In genomic region chr1:210143465-210144062, GRCh38 we compare ENCODE assay signal across 8 cellular contexts.
DNase-seq lines count a peak whose midpoint lies in the region; ATAC-seq and TF ChIP-seq lines count a peak whose summit lies in the region.

No MANE protein-coding gene starts in this region.

- H2BK5ac ChIP-seq in neuronal stem cell (ENCODE audit: low read length) = no peak overlapping the region

- DNase-seq in AG10803 (ENCODE audit: low read depth) = peak; percentile 73
- peak; percentile 14 for DNase-seq in NCI-H345 treated with DMSO at 0.1 percent for 48 hours (lab: John Stamatoyannopoulos, UW; ENCODE audit: unreplicated experiment)
- DNase-seq in activated CD8-positive, alpha-beta memory T cell treated with anti-CD3 and anti-CD28 coated beads for 24 hours = peak; percentile 68
- DNase-seq in fibroblast of mammary gland (ENCODE audit: low read depth) = peak; percentile 73
- peak; percentile 54 for DNase-seq in neuronal stem cell (ENCODE audit: low spot score)
- peak in 1 of 2 donors; percentile 56 for DNase-seq in upper lobe of left lung

- ATAC-seq in GM19395 (IDR thresholded peaks at IDR 0.05; ENCODE audit: unreplicated experiment) (peak; percentile 67), upper lobe of left lung (ENCODE audit: low FRiP score in 2 of 2) (peak in 1 of 2 donors; percentile 70), GM19467 (IDR thresholded peaks at IDR 0.05; ENCODE audit: unreplicated experiment) (no peak)

- H3K4me2 ChIP-seq in neuronal stem cell (ENCODE audit: insufficient read depth, low read length, poor library complexity, severe bottlenecking) = no peak overlapping the region

- no peaks in the 10 kb centered on the region for H3K27me3 ChIP-seq in neuronal stem cell (ENCODE audit: control insufficient read depth in 3 of 3, insufficient read depth in 3 of 3, low read depth in 1 of 3, low read length in 3 of 3)
- H3K27me3 ChIP-seq in upper lobe of left lung = no peaks in the 10 kb centered on the region

- TF ChIP-seq CTCF in AG10803 (conservative IDR thresholded peaks at IDR 0.05; ENCODE audit: low read length) (peak; percentile 71), fibroblast of mammary gland (conservative IDR thresholded peaks at IDR 0.05; ENCODE audit: control insufficient read depth, insufficient read depth, low read depth, low read length) (peak; percentile 60), upper lobe of left lung (IDR thresholded peaks at IDR 0.05) (peak; percentile 28 to 65 (median 48))

- no peak overlapping the region for H4K91ac ChIP-seq in neuronal stem cell (ENCODE audit: low read depth, low read length, poor library complexity)

- H3K4me1 ChIP-seq in neuronal stem cell (ENCODE audit: control insufficient read depth in 2 of 2, insufficient read depth in 1 of 2, low read depth in 1 of 2, low read length in 2 of 2) (no peaks in the 10 kb centered on the region), upper lobe of left lung (no peaks in the 10 kb centered on the region)

- H3K79me1 ChIP-seq in neuronal stem cell (ENCODE audit: low read depth, low read length) = no peaks in the 10 kb centered on the region

- no peak overlapping the region for H2AFZ ChIP-seq in neuronal stem cell (ENCODE audit: low read length)

- no peak for TF ChIP-seq POLR2A in upper lobe of left lung (IDR thresholded peaks at IDR 0.05)

- no peaks in the 10 kb centered on the region for H3K36me3 ChIP-seq in neuronal stem cell (replicated peaks in 1 of 2; ENCODE audit: control insufficient read depth in 2 of 2, insufficient read depth in 2 of 2, low read length in 2 of 2)
- H3K36me3 ChIP-seq in upper lobe of left lung = no peaks in the 10 kb centered on the region

- H2BK12ac ChIP-seq in neuronal stem cell (ENCODE audit: low read length) = no peak overlapping the region

- H3K4ac ChIP-seq in neuronal stem cell (ENCODE audit: low read length) = no peak overlapping the region

- no peak overlapping the region for H3K18ac ChIP-seq in neuronal stem cell (ENCODE audit: low read length)

- H3K14ac ChIP-seq in neuronal stem cell (ENCODE audit: low read length) = no peak overlapping the region

- H3K23ac ChIP-seq in neuronal stem cell (ENCODE audit: low read depth, low read length, poor library complexity) = no peak overlapping the region

- H3K9me3 ChIP-seq in neuronal stem cell (replicated peaks in 1 of 2; ENCODE audit: control insufficient read depth in 2 of 2, insufficient read depth in 1 of 2, low read depth in 1 of 2, low read length in 2 of 2) = no peaks in the 10 kb centered on the region
- H3K9me3 ChIP-seq in upper lobe of left lung = no peaks in the 10 kb centered on the region

- no peak for TF ChIP-seq EP300 in upper lobe of left lung (IDR thresholded peaks at IDR 0.05)

- H2BK120ac ChIP-seq in neuronal stem cell (ENCODE audit: low read depth, low read length) = no peak overlapping the region

- no peak overlapping the region for H3K9ac ChIP-seq in neuronal stem cell (ENCODE audit: low read depth, low read length, poor library complexity)

- H3K27ac ChIP-seq in neuronal stem cell (replicated peaks; ENCODE audit: low read length) (no peak overlapping the region), upper lobe of left lung (no peak overlapping the region)

- no CpG with 5 or more reads among the region's 4 CpGs for WGBS in neuronal stem cell (ENCODE audit: extremely low coverage in 2 of 2, insufficient read length in 2 of 2, insufficient replicate concordance in 1 of 2), 2 donors
- 38 to 40% methylated on average over 4 of the region's 4 CpGs for WGBS in upper lobe of left lung, 2 donors

- no peak overlapping the region for H2BK15ac ChIP-seq in neuronal stem cell (ENCODE audit: low read length)

- no peak overlapping the region for H3K4me3 ChIP-seq in AG10803 (ENCODE audit: low read length)
- H3K4me3 ChIP-seq in fibroblast of mammary gland (ENCODE audit: control insufficient read depth, low read depth, low read length) = no peak overlapping the region
- no peak overlapping the region for H3K4me3 ChIP-seq in neuronal stem cell (ENCODE audit: low read length in 2 of 2)
- no peak overlapping the region for H3K4me3 ChIP-seq in upper lobe of left lung

- H2AK5ac ChIP-seq in neuronal stem cell (ENCODE audit: low read depth, low read length) = no peak overlapping the region

- no peak overlapping the region for H4K8ac ChIP-seq in neuronal stem cell (ENCODE audit: low read depth, low read length)
